8 cellular contexts compared by ENCODE assay signal in genomic region chr13:102870677-102871415, GRCh38. TPM values are rescaled to one million over a fixed set of nuclear protein-coding genes. Genes with fewer than 3 reads are reported as not detected.
DNase-seq lines count a peak whose midpoint lies in the region; ATAC-seq and TF ChIP-seq lines count a peak whose summit lies in the region.

No MANE protein-coding gene starts in this region.

- peaks cover 72 to 93% of the 10 kb centered on the region in 2 donors for H3K36me3 Mint-ChIP-seq in CD14-positive monocyte

- H3K9me3 Mint-ChIP-seq in CD14-positive monocyte, result peaks cover 0 to 1% (median 0%) of the 10 kb centered on the region in 7 donors

- no peaks in the 10 kb centered on the region for H3K27me3 ChIP-seq in mucosa of stomach (ENCODE audit: control insufficient read depth, insufficient read depth, low read length)

- no peak overlapping the region for H3K4me3 Mint-ChIP-seq in CD14-positive monocyte

- no peaks in the 10 kb centered on the region for H3K27me3 Mint-ChIP-seq in CD14-positive monocyte (ENCODE audit: low read depth in 3 of 3)

- peak; percentile 72 for ATAC-seq in GM18870 (IDR thresholded peaks at IDR 0.05; ENCODE audit: unreplicated experiment)
- peak; percentile 79 for ATAC-seq in HG03103 (IDR thresholded peaks at IDR 0.05; ENCODE audit: low read depth, unreplicated experiment)

- DNase-seq in CD14-positive monocyte (ENCODE audit: low spot score), result peak; percentile 60
- DNase-seq in NCI-H460 (ENCODE audit: extremely low read depth, low read depth), result peak; percentile 20
- peak; percentile 8 for DNase-seq in activated CD8-positive, alpha-beta memory T cell treated with anti-CD3 and anti-CD28 coated beads, Interleukin-2, amount 50 U/mL, for 1 hour (ENCODE audit: extremely low read depth)
- DNase-seq in epithelial cell of esophagus (ENCODE audit: low read depth), result peak; percentile 63
- peak in 46 of 49 donors; percentile 5 to 79 (median 44) for DNase-seq in substantia nigra (lab: John Stamatoyannopoulos, UW)

- peaks cover 5% of the 10 kb centered on the region for H3K36me3 ChIP-seq in mucosa of stomach (ENCODE audit: control insufficient read depth, insufficient read depth, low read length)

- peaks cover 13% of the 10 kb centered on the region for H3K4me1 ChIP-seq in mucosa of stomach (ENCODE audit: control insufficient read depth, insufficient read depth, low read length)

- H3K9ac ChIP-seq in mucosa of stomach (ENCODE audit: low read length), result peak overlapping the region; percentile 2

- peak overlapping the region in 4 of 7 donors; percentile 31 to 75 (median 50) for H3K27ac Mint-ChIP-seq in CD14-positive monocyte

- TF ChIP-seq CTCF in CD14-positive monocyte (IDR thresholded peaks at IDR 0.05) (peak; percentile 87), epithelial cell of esophagus (IDR thresholded peaks at IDR 0.05; ENCODE audit: insufficient read depth, low read depth, low read length, missing control alignments) (peak; percentile 81)

- H3K27ac ChIP-seq in substantia nigra (ENCODE audit: low read depth, low read length, poor library complexity, severe bottlenecking), result peak overlapping the region; percentile 58

- H3K9me3 ChIP-seq in mucosa of stomach (ENCODE audit: control insufficient read depth, low read length), result no peaks in the 10 kb centered on the region

- H3K4me3 ChIP-seq in epithelial cell of esophagus (ENCODE audit: low read length) (no peak overlapping the region), mucosa of stomach (ENCODE audit: low read length) (no peak overlapping the region)

- H3K4me1 Mint-ChIP-seq in CD14-positive monocyte, result peaks cover 2% of the 10 kb centered on the region

- intact Hi-C loops in CD14-positive monocyte (cut with micrococcal nuclease), result no loop called here

RNA-seq across cellular contexts. Expression of gene ERCC5, which starts 25.0 kb away (rescaled TPM):
- 10 to 100 TPM; 15.2 to 22.1 TPM for polyA plus RNA-seq in CD14-positive monocyte
- 30.5 and 33.4 TPM in 2 replicates for total RNA-seq in NCI-H460 (2014; rRNA removed; shearing (Covaris generic))
- polyA plus RNA-seq in NCI-H460 (2014; cell fraction: nucleus; rRNA removed), result 33.9 and 43.5 TPM in 2 replicates

Comparison
In these comparisons a context has a peak if more than half of its experiments do, and no peak if none do; other contexts are left out.
1. DNase-seq: peak in every context shown above with its lines; median percentile 63 in epithelial cell of esophagus; 60 in CD14-positive monocyte; 44 in substantia nigra; 20 in NCI-H460; 8 in activated CD8-positive, alpha-beta memory T cell treated with anti-CD3 and anti-CD28 coated beads, Interleukin-2, amount 50 U/mL, for 1 hour.